ENCODE assay signal across 8 cellular contexts in the genomic region with DNA sequence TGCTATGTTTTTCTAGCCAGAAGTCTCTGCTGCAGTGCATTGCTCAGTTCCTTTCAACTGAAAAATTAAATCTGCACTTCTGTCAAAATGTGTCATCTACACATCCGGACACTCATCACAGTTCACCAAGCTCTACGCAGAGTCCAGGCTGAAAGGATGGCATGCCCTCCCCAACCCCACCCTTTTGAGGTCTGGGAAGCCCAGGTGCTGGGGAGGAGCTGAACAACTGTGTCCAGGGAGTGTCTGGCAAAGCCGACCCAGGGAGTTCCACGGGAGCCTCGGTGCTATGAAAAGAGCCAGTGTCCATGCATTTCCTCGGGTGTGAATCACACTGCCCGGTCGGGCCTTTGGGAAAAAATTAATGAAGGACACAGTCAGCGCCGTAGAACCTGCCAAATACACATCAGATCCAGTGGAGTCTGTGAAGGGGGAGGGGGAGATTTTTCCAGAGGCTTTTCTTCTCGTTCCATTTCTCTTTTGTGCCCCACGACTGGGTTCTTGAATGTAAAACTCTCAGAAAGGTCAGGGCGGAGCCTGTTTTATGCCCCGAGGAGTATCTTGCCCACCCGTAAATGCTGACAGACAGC. TPM values are rescaled to one million over a fixed set of nuclear protein-coding genes. Genes with fewer than 3 reads are reported as not detected.
DNase-seq lines count a peak whose midpoint lies in the region; ATAC-seq lines count a peak whose summit lies in the region.

No MANE protein-coding gene starts in this region.

- no peaks in the 10 kb centered on the region for H3K9me3 Mint-ChIP-seq in activated T-helper 2 cell treated with anti-CD3 and anti-CD28 coated beads, Interferon-gamma antibody, Interleukin-2, Interleukin-4, amounts not matched to agents 10 μg/mL and 5 μg/mL and 100 μg/mL, durations not matched to agents 14 hours and 24 hours and 36 hours
- H3K9me3 Mint-ChIP-seq in natural killer cell treated with Interleukin-12 subunit alpha and Interleukin-12 subunit beta and Interleukin-15 and Interleukin-18, amount 100 ng/mL, for 72 hours = no peaks in the 10 kb centered on the region

- H3K9me3 ChIP-seq in aorta (ENCODE audit: control insufficient read depth, low read length) = no peaks in the 10 kb centered on the region

- H3K27ac ChIP-seq in aorta (ENCODE audit: low read depth in 1 of 2, low read length in 2 of 2) = peak overlapping the region; percentile 92 to 95

- H3K27me3 Mint-ChIP-seq in activated T-helper 2 cell treated with anti-CD3 and anti-CD28 coated beads, Interferon-gamma antibody, Interleukin-2, Interleukin-4, amounts not matched to agents 10 μg/mL and 5 μg/mL and 100 μg/mL, durations not matched to agents 14 hours and 24 hours and 36 hours (ENCODE audit: low read depth) = peaks cover 44% of the 10 kb centered on the region
- peaks cover 23 to 31% of the 10 kb centered on the region in 2 donors for H3K27me3 Mint-ChIP-seq in natural killer cell treated with Interleukin-12 subunit alpha and Interleukin-12 subunit beta and Interleukin-15 and Interleukin-18, amount 100 ng/mL, for 72 hours

- H3K36me3 Mint-ChIP-seq in activated T-helper 2 cell treated with anti-CD3 and anti-CD28 coated beads, Interferon-gamma antibody, Interleukin-2, Interleukin-4, amounts not matched to agents 10 μg/mL and 5 μg/mL and 100 μg/mL, durations not matched to agents 14 hours and 24 hours and 36 hours (ENCODE audit: low read depth) = peaks cover 5% of the 10 kb centered on the region
- no peaks in the 10 kb centered on the region for H3K36me3 Mint-ChIP-seq in natural killer cell treated with Interleukin-12 subunit alpha and Interleukin-12 subunit beta and Interleukin-15 and Interleukin-18, amount 100 ng/mL, for 72 hours

- H3K27me3 ChIP-seq in aorta (ENCODE audit: control insufficient read depth in 1 of 2, insufficient read depth in 2 of 2, low read length in 1 of 2) = no peaks in the 10 kb centered on the region

- peak; percentile 34 to 39 for ATAC-seq in activated CD4-positive, CD25-positive, alpha-beta regulatory T cell treated with anti-CD3 and anti-CD28 coated beads, Interleukin-2, amount 50 U/mL, for 24 hours
- ATAC-seq in natural killer cell treated with Interleukin-12 subunit alpha and Interleukin-12 subunit beta and Interleukin-15 and Interleukin-18, amount 100 ng/mL, for 72 hours = peak; percentile 55 to 74
- peak; percentile 62 for ATAC-seq in aorta (ENCODE audit: low FRiP score)

- peak overlapping the region; percentile 82 for H3K4me3 Mint-ChIP-seq in activated T-helper 2 cell treated with anti-CD3 and anti-CD28 coated beads, Interferon-gamma antibody, Interleukin-2, Interleukin-4, amounts not matched to agents 10 μg/mL and 5 μg/mL and 100 μg/mL, durations not matched to agents 14 hours and 24 hours and 36 hours (ENCODE audit: low read depth)
- peak overlapping the region; percentile 84 for H3K4me3 Mint-ChIP-seq in natural killer cell treated with Interleukin-12 subunit alpha and Interleukin-12 subunit beta and Interleukin-15 and Interleukin-18, amount 100 ng/mL, for 72 hours

- peak overlapping the region; percentile 66 for H3K27ac Mint-ChIP-seq in activated T-helper 2 cell treated with anti-CD3 and anti-CD28 coated beads, Interferon-gamma antibody, Interleukin-2, Interleukin-4, amounts not matched to agents 10 μg/mL and 5 μg/mL and 100 μg/mL, durations not matched to agents 14 hours and 24 hours and 36 hours
- H3K27ac Mint-ChIP-seq in natural killer cell treated with Interleukin-12 subunit alpha and Interleukin-12 subunit beta and Interleukin-15 and Interleukin-18, amount 100 ng/mL, for 72 hours = peak overlapping the region; percentile 67 to 70

- no peak for DNase-seq in activated CD4-positive, CD25-positive, alpha-beta regulatory T cell treated with anti-CD3 and anti-CD28 coated beads, Interleukin-2, amount 50 U/mL, for 72 hours
- DNase-seq in NCI-H345 treated with DMSO at 0.1 percent for 48 hours (lab: John Stamatoyannopoulos, UW; ENCODE audit: unreplicated experiment) (peak; percentile 74), fibroblast of peridontal ligament (ENCODE audit: extremely low read depth) (peak; percentile 34), aorta (peak; percentile 57 to 83), NCI-H1436 (lab: John Stamatoyannopoulos, UW) (no peak)
- peak; percentile 24 for DNase-seq in activated T-helper 2 cell treated with anti-CD3 and anti-CD28 coated beads, Interferon-gamma antibody, Interleukin-2, Interleukin-4, amounts not matched to agents 10 μg/mL and 5 μg/mL and 100 μg/mL, durations not matched to agents 14 hours and 24 hours and 36 hours (ENCODE audit: low spot score)
- DNase-seq in natural killer cell treated with Interleukin-12 subunit alpha and Interleukin-12 subunit beta and Interleukin-15 and Interleukin-18, amount 100 ng/mL, for 72 hours (ENCODE audit: low spot score) = peak; percentile 64

- H3K4me1 ChIP-seq in aorta (ENCODE audit: control insufficient read depth in 1 of 2, insufficient read depth in 2 of 2, low read length in 2 of 2) = no peaks in the 10 kb centered on the region

- whole genome bisulfite sequencing in aorta, 2 donors = 1 to 2% methylated on average over 15 of the region's 15 CpGs

- peak overlapping the region; percentile 94 to 98 for H3K4me3 ChIP-seq in aorta (ENCODE audit: low read length in 2 of 2)

- no peaks in the 10 kb centered on the region for H3K36me3 ChIP-seq in aorta (ENCODE audit: control insufficient read depth in 1 of 2, insufficient read depth in 2 of 2, low read length in 1 of 2)

- H3K4me1 Mint-ChIP-seq in activated T-helper 2 cell treated with anti-CD3 and anti-CD28 coated beads, Interferon-gamma antibody, Interleukin-2, Interleukin-4, amounts not matched to agents 10 μg/mL and 5 μg/mL and 100 μg/mL, durations not matched to agents 14 hours and 24 hours and 36 hours (ENCODE audit: low read depth) = peaks cover 26% of the 10 kb centered on the region
- H3K4me1 Mint-ChIP-seq in natural killer cell treated with Interleukin-12 subunit alpha and Interleukin-12 subunit beta and Interleukin-15 and Interleukin-18, amount 100 ng/mL, for 72 hours (ENCODE audit: low read depth in 2 of 2) = peaks cover 21 to 29% of the 10 kb centered on the region in 2 donors

- intact Hi-C loops in activated T-helper 2 cell treated with anti-CD3 and anti-CD28 coated beads, Interferon-gamma antibody, Interleukin-2, Interleukin-4, amounts not matched to agents 10 μg/mL and 5 μg/mL and 100 μg/mL, durations not matched to agents 14 hours and 24 hours and 36 hours (cut with micrococcal nuclease) = loop anchor here (2.0 to 10.0 kb wide), 4 partner anchors 16 to 978 kb away; a partner anchor contains a TSS
- intact Hi-C loops in aorta (cut with DNase I) = loop anchor here (1.0 to 5.0 kb wide), 3 partner anchors 95 to 170 kb away; no protein-coding TSS in a partner anchor

RNA-seq across cellular contexts. Expression of a gene that starts 0.7 kb away (rescaled TPM):
- total RNA-seq in activated T-helper 2 cell treated with anti-CD3 and anti-CD28 coated beads, Interferon-gamma antibody, Interleukin-2, Interleukin-4, amounts not matched to agents 10 μg/mL and 5 μg/mL and 100 μg/mL, durations not matched to agents 14 hours and 24 hours and 36 hours = 30.6 and 35.2 TPM in 2 replicates
- 10 to 100 TPM; 12.7 to 13.7 TPM for total RNA-seq in natural killer cell treated with Interleukin-12 subunit alpha and Interleukin-12 subunit beta and Interleukin-15 and Interleukin-18, amount 100 ng/mL, for 72 hours
- 10 to 100 TPM; 44.9 to 57.3 TPM for total RNA-seq in aorta
- polyA plus RNA-seq in aorta = 1 to 10 TPM; 1.8 to 2.9 TPM

Comparison
In these comparisons a context has a peak if more than half of its experiments do, and no peak if none do; other contexts are left out.
1. DNase-seq: peak in NCI-H345 treated with DMSO at 0.1 percent for 48 hours (single experiment), activated T-helper 2 cell treated with anti-CD3 and anti-CD28 coated beads, Interferon-gamma antibody, Interleukin-2, Interleukin-4, amounts not matched to agents 10 μg/mL and 5 μg/mL and 100 μg/mL, durations not matched to agents 14 hours and 24 hours and 36 hours (single experiment), fibroblast of peridontal ligament (single experiment), natural killer cell treated with Interleukin-12 subunit alpha and Interleukin-12 subunit beta and Interleukin-15 and Interleukin-18, amount 100 ng/mL, for 72 hours (single experiment) and aorta (2 of 2); none in activated CD4-positive, CD25-positive, alpha-beta regulatory T cell treated with anti-CD3 and anti-CD28 coated beads, Interleukin-2, amount 50 U/mL, for 72 hours (single experiment) and NCI-H1436 (single experiment).
2. Peak in every context shown above with its lines, with median percentiles within 50 percentile points of each other: ATAC-seq.